13 cellular contexts compared by ENCODE assay signal in the genomic region with DNA sequence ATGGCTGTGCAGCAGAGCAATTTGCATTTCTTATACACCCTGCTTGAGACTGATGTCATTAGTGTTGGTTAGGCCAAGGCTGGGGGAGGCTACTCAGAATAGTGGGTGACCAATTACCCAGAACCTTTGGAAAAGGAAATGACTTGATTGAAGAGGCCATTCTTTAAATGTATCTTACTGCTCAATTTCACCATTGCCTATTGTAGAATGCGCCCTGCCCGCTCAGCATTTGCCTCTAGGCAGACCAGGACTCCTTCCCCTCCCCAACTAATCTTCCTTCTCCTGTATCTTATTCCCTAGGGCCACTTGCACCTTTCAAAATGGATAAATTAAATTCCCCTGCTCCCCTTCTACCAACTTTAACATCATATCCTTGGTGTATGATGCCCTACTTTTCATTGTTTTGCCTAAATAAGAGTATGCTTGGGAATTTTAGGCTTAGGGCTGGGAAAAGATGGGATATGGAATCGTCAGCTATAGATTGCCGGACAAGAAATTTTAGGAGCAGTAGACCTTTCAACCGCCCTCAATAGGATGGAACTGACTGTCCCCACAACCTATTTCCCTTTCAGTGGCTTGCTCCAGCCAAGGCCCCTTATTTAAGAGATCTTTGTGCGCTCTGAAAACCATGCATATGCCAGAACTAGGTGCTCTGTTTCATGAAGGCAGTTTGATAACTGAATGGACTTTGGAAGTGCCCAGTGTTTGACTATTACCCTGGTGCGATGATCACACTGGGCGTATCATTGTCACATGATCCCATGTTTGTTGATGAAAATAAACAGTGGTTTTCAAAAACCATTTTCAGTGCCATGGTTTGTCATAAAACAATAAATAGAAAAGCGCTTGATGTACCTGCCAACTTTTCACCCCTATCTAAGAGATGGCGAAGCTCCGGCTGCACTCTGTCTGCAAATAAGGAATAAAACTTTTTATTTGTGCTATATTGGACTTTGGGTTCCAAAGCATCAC.
DNase-seq lines count a peak whose midpoint lies in the region; TF ChIP-seq lines count a peak whose summit lies in the region.
"Had no signal": no experiment of that assay in that cellular context is flagged by ENCODE, and none has a peak within 500 bp of the region (broad histone marks: within the 10 kb centered on the region; RNA-seq: fewer than 3 reads in every experiment).

No MANE protein-coding gene starts in this region.

- peak; percentile 62 for TF ChIP-seq EP300 in transverse colon (IDR thresholded peaks at IDR 0.05; ENCODE audit: low read depth)

- TF ChIP-seq CTCF in colonic mucosa (IDR thresholded peaks at IDR 0.05): no peak
- no peak for TF ChIP-seq CTCF in transverse colon (IDR thresholded peaks at IDR 0.05)

- H3K4ac ChIP-seq in mesenchymal stem cell (ENCODE audit: low read depth in 1 of 2, low read length in 2 of 2): no peak overlapping the region

- intact Hi-C loops in colonic mucosa (cut with DNase I) (no loop called here), transverse colon (cut with DNase I; ENCODE audit: low total_unique reads) (no loop called here)

- peak; percentile 54 for TF ChIP-seq POLR2A in transverse colon (IDR thresholded peaks at IDR 0.05)

- H3K18ac ChIP-seq in mesenchymal stem cell (ENCODE audit: low read depth in 1 of 2, low read length in 2 of 2): peak overlapping the region in 1 of 2 experiments; percentile 2

- H3K9ac ChIP-seq in colonic mucosa (ENCODE audit: low read depth in 2 of 2, low read length in 2 of 2) (peak overlapping the region in 1 of 2 donors; percentile 56), mesenchymal stem cell (ENCODE audit: low read length) (no peak overlapping the region)

- H3K9me3 ChIP-seq in colonic mucosa (no peaks in the 10 kb centered on the region), mesenchymal stem cell (ENCODE audit: control insufficient read depth, low read length) (no peaks in the 10 kb centered on the region), transverse colon (no peaks in the 10 kb centered on the region)

- WGBS in mesenchymal stem cell: 96% methylated on average over 10 of the region's 11 CpGs
- 49 to 75% methylated on average over 7 to 11 of the region's 11 CpGs for WGBS in transverse colon (ENCODE audit: low coverage in 1 of 2), 2 donors

- H3K4me3 ChIP-seq in colonic mucosa: no peak overlapping the region
- H3K4me3 ChIP-seq in mesenchymal stem cell (ENCODE audit: insufficient read depth in 1 of 2, low read depth in 1 of 2, low read length in 2 of 2): no peak overlapping the region
- no peak overlapping the region for H3K4me3 ChIP-seq in transverse colon
- H3K4me3 ChIP-seq: PC-9 had no signal

- no peak overlapping the region for H4K8ac ChIP-seq in mesenchymal stem cell (ENCODE audit: low read length)

- H2BK120ac ChIP-seq in mesenchymal stem cell (ENCODE audit: low read depth, low read length): peak overlapping the region; percentile 30

- H2AFZ ChIP-seq in mesenchymal stem cell (ENCODE audit: low read depth, low read length): no peak overlapping the region
- H2AFZ ChIP-seq: PC-9 had no signal

- H3K27me3 ChIP-seq in colonic mucosa: no peaks in the 10 kb centered on the region
- H3K27me3 ChIP-seq in mesenchymal stem cell (ENCODE audit: control insufficient read depth in 1 of 2, insufficient read depth in 1 of 2, low read length in 2 of 2): no peaks in the 10 kb centered on the region
- H3K27me3 ChIP-seq in transverse colon: no peaks in the 10 kb centered on the region

- H3K27ac ChIP-seq in colonic mucosa (peak overlapping the region; percentile 81), mesenchymal stem cell (ENCODE audit: low read length, poor library complexity, severe bottlenecking) (no peak overlapping the region), transverse colon (peak overlapping the region; percentile 76 to 86 (median 83))
- H3K27ac ChIP-seq: PC-9 had no signal

- H3K4me2 ChIP-seq in mesenchymal stem cell (ENCODE audit: low read length, poor library complexity, severe bottlenecking): no peak overlapping the region
- H3K4me2 ChIP-seq: PC-9 had no signal

- no peak overlapping the region for H2BK12ac ChIP-seq in mesenchymal stem cell (ENCODE audit: low read length in 2 of 2)

- in situ Hi-C loops in transverse colon (cut with MboI; ENCODE audit: low pct_ligation_motif_present in 1 of 4, low pct_unique_long_range_greater_than_20kb in 1 of 4, low sequenced_read_pairs in 3 of 4): no loop called here

- no peak overlapping the region for H4K91ac ChIP-seq in mesenchymal stem cell (ENCODE audit: low read length)

- H3K79me1 ChIP-seq in mesenchymal stem cell (replicated peaks; ENCODE audit: low read length, poor library complexity, severe bottlenecking): peaks cover 1% of the 10 kb centered on the region

- H3K23ac ChIP-seq in mesenchymal stem cell (ENCODE audit: low read length in 2 of 2): no peak overlapping the region

- no peak overlapping the region for H3K14ac ChIP-seq in mesenchymal stem cell (ENCODE audit: low read length in 2 of 2)

- H3K4me1 ChIP-seq in colonic mucosa (peaks cover 4% of the 10 kb centered on the region), mesenchymal stem cell (ENCODE audit: control insufficient read depth, insufficient read depth, low read depth, low read length) (no peaks in the 10 kb centered on the region), transverse colon (peaks cover 0 to 58% (median 27%) of the 10 kb centered on the region in 4 donors)

- DNase-seq in LoVo (ENCODE audit: low spot score): peak; percentile 76
- DNase-seq in colonic mucosa: peak; percentile 79
- no peak for DNase-seq in mesenchymal stem cell
- peak; percentile 62 for DNase-seq in transverse colon
- DNase-seq in hepatic stellate cell (ENCODE audit: low spot score): no peak
- DNase-seq in activated CD4-positive, alpha-beta T cell treated with anti-CD3 and anti-CD28 coated beads, Interleukin-2, amount 50 U/mL, for 1 hour: no peak
- no peak for DNase-seq in AML-193 (lab: John Stamatoyannopoulos, UW)
- DNase-seq: COR-L47, Kasumi-1, NCI-H1930, NCI-H446, NCI-H774, PC-9 had no signal

- H2BK15ac ChIP-seq in mesenchymal stem cell (ENCODE audit: low read depth, poor library complexity, severe bottlenecking): no peak overlapping the region

- H2BK5ac ChIP-seq in mesenchymal stem cell (ENCODE audit: low read depth, low read length, poor library complexity, severe bottlenecking): no peak overlapping the region

- no peak overlapping the region for H2AK5ac ChIP-seq in mesenchymal stem cell (ENCODE audit: low read length, severe bottlenecking)

- H3K36me3 ChIP-seq in colonic mucosa (no peaks in the 10 kb centered on the region), mesenchymal stem cell (ENCODE audit: control insufficient read depth in 1 of 2, insufficient read depth in 2 of 2, low read depth in 1 of 2, low read length in 2 of 2) (peaks cover 0 to 57% of the 10 kb centered on the region in 2 experiments), transverse colon (peaks cover 0 to 2% (median 0%) of the 10 kb centered on the region in 4 donors)

Comparison
In these comparisons a context has a peak if more than half of its experiments do, and no peak if none do; other contexts are left out.
1. DNase-seq: peak in LoVo (single experiment), colonic mucosa (single experiment) and transverse colon (single experiment); none in mesenchymal stem cell (single experiment), hepatic stellate cell (single experiment), activated CD4-positive, alpha-beta T cell treated with anti-CD3 and anti-CD28 coated beads, Interleukin-2, amount 50 U/mL, for 1 hour (single experiment) and AML-193 (0 of 2).